Comparison of ENCODE assay signal across 1 cellular context in genomic region chr6:16206595-16207037, GRCh38.
TF ChIP-seq lines count a peak whose summit lies in the region.

No MANE protein-coding gene starts in this region.

TF ChIP-seq in K562, 482 proteins besides CTCF, POLR2A, EP300 and RAD21 (continued from another document and continues in another):
- TF ChIP-seq ZBTB2 (IDR thresholded peaks at IDR 0.05): no peak
- TF ChIP-seq ZKSCAN1 (IDR thresholded peaks at IDR 0.05; ENCODE audit: low read depth, low read length): no peak
- peak; percentile 48; the same call in 1 of the 2 replicates for TF ChIP-seq HMBOX1 (IDR thresholded peaks at IDR 0.05)
- peak; percentile 20; the same call in 1 of the 2 replicates for TF ChIP-seq HCFC1 (IDR thresholded peaks at IDR 0.05; ENCODE audit: low read depth, low read length)
- TF ChIP-seq ZNF354B (CRISPR knock-in tag; IDR thresholded peaks at IDR 0.05): no peak
- TF ChIP-seq MAZ (CRISPR knock-in tag; conservative IDR thresholded peaks at IDR 0.05 in 1 of 2, IDR thresholded peaks at IDR 0.05 in 1 of 2): peak in 1 of 2 experiments; percentile 56; a peak in 2 of 4 replicates
- no peak for TF ChIP-seq YBX1 (IDR thresholded peaks at IDR 0.05)
- no peak for TF ChIP-seq ZNF785 (CRISPR knock-in tag; IDR thresholded peaks at IDR 0.05)
- TF ChIP-seq ATF7 (IDR thresholded peaks at IDR 0.05): peak; percentile 32
- TF ChIP-seq IRF9 (tag; IDR thresholded peaks at IDR 0.05): no peak
- no peak for TF ChIP-seq GATA2 (CRISPR knock-in tag; IDR thresholded peaks at IDR 0.05)
- TF ChIP-seq ZFPM2 (CRISPR knock-in tag; IDR thresholded peaks at IDR 0.05): no peak
- peak; percentile 97 for TF ChIP-seq DEAF1 (CRISPR knock-in tag; IDR thresholded peaks at IDR 0.05)
- TF ChIP-seq VEZF1 (CRISPR knock-in tag; IDR thresholded peaks at IDR 0.05): no peak
- TF ChIP-seq CREB3L1 (IDR thresholded peaks at IDR 0.05; ENCODE audit: borderline replicate concordance, low read depth): 0 out of 2 replicates have a peak, but pooled peaks have one; percentile 24
- TF ChIP-seq NR4A1 (CRISPR knock-in tag; IDR thresholded peaks at IDR 0.05): no peak
- TF ChIP-seq NR4A1 (tag; IDR thresholded peaks at IDR 0.05): no peak
- no peak for TF ChIP-seq ATF1 (CRISPR knock-in tag; IDR thresholded peaks at IDR 0.05)
- no peak for TF ChIP-seq ATF1 (tag; IDR thresholded peaks at IDR 0.05)
- TF ChIP-seq POLR2AphosphoS2 (IDR thresholded peaks at IDR 0.05; ENCODE audit: low read length): no peak
- TF ChIP-seq ZNF232 (CRISPR knock-in tag; IDR thresholded peaks at IDR 0.05): no peak
- TF ChIP-seq ID3 (CRISPR knock-in tag; IDR thresholded peaks at IDR 0.05): no peak
- no peak for TF ChIP-seq ID3 (tag; IDR thresholded peaks at IDR 0.05)
- no peak for TF ChIP-seq ZC3H8 (IDR thresholded peaks at IDR 0.05)
- TF ChIP-seq EP400 (IDR thresholded peaks at IDR 0.05): no peak
- TF ChIP-seq RERE (CRISPR knock-in tag; IDR thresholded peaks at IDR 0.05; ENCODE audit: borderline replicate concordance): no peak
- TF ChIP-seq BRF1 (IDR thresholded peaks at IDR 0.05; ENCODE audit: borderline replicate concordance, extremely low read depth, insufficient read length): no peak
- TF ChIP-seq ZNF740 (CRISPR knock-in tag; IDR thresholded peaks at IDR 0.05): no peak
- no peak for TF ChIP-seq ZNF740 (tag; IDR thresholded peaks at IDR 0.05)
- TF ChIP-seq TRIM28 (IDR thresholded peaks at IDR 0.05): 0 out of 2 replicates have a peak, but pooled peaks have one; percentile 37
- TF ChIP-seq LARP7 (IDR thresholded peaks at IDR 0.05): no peak
- TF ChIP-seq PRDM10 (IDR thresholded peaks at IDR 0.05; ENCODE audit: partially characterized antibody): no peak
- no peak for TF ChIP-seq FOXO4 (CRISPR knock-in tag; IDR thresholded peaks at IDR 0.05)
- no peak for TF ChIP-seq RBM22 (IDR thresholded peaks at IDR 0.05; ENCODE audit: low read depth, low read length, poor library complexity, severe bottlenecking)
- TF ChIP-seq ZNF140 (CRISPR knock-in tag; IDR thresholded peaks at IDR 0.05): no peak
- no peak for TF ChIP-seq DACH1 (IDR thresholded peaks at IDR 0.05; ENCODE audit: partially characterized antibody)
- no peak for TF ChIP-seq FOXK1 (CRISPR knock-in tag; IDR thresholded peaks at IDR 0.05; ENCODE audit: borderline replicate concordance)
- TF ChIP-seq MAFK (IDR thresholded peaks at IDR 0.05; ENCODE audit: low read length): 0 out of 2 replicates have a peak, but pooled peaks have one; percentile 15
- TF ChIP-seq ZNF212 (CRISPR knock-in tag; IDR thresholded peaks at IDR 0.05): no peak
- TF ChIP-seq MYC (IDR thresholded peaks at IDR 0.05; ENCODE audit: low read depth, low read length): peak; percentile 45; the same call in 1 of the 2 replicates
- no peak for TF ChIP-seq MYC (CRISPR knock-in tag; IDR thresholded peaks at IDR 0.05; ENCODE audit: borderline replicate concordance, low read depth)
